Comparison of ENCODE assay signal across 1 cellular context in genomic region chr14:67599698-67600561, GRCh38.
A peak's percentile ranks its signal among the peaks of the same experiment; 100 is the strongest.
TF ChIP-seq lines count a peak whose summit lies in the region.

Gene PIGH, minus strand, starts transcription at chr14:67600268. Its CDS starts 65 bp downstream, at chr14:67600203.

TF ChIP-seq in HEK293, 187 proteins besides CTCF, POLR2A, EP300 and RAD21 (continued from another document):
- TF ChIP-seq PRDM4 (tag by site-specific recombination; IDR thresholded peaks at IDR 0.05) (no peak), ZSCAN23 (tag by site-specific recombination; IDR thresholded peaks at IDR 0.05) (no peak), ZNF530 (tag by site-specific recombination; IDR thresholded peaks at IDR 0.05; ENCODE audit: low read depth) (no peak), PATZ1 (tag by site-specific recombination; IDR thresholded peaks at IDR 0.05) (peak; percentile 70), ELK4 (IDR thresholded peaks at IDR 0.05; ENCODE audit: borderline replicate concordance, low read depth, low read length) (no peak), ZNF600 (tag by site-specific recombination; IDR thresholded peaks at IDR 0.05) (peak; percentile 83), KLF1 (tag by site-specific recombination; IDR thresholded peaks at IDR 0.05) (no peak), ZBTB11 (tag by site-specific recombination; conservative IDR thresholded peaks at IDR 0.05; ENCODE audit: low read depth) (peak; percentile 93), AEBP2 (tag by site-specific recombination; IDR thresholded peaks at IDR 0.05; ENCODE audit: borderline replicate concordance) (no peak), ZNF580 (tag by site-specific recombination; IDR thresholded peaks at IDR 0.05) (no peak), ZNF175 (tag by site-specific recombination; IDR thresholded peaks at IDR 0.05) (no peak), HOXC10 (CRISPR knock-in tag; IDR thresholded peaks at IDR 0.05) (no peak), ZNF404 (tag by site-specific recombination; IDR thresholded peaks at IDR 0.05) (no peak), OVOL3 (tag by site-specific recombination; IDR thresholded peaks at IDR 0.05) (no peak), ZNF792 (tag by site-specific recombination; IDR thresholded peaks at IDR 0.05) (no peak), ZBTB20 (tag by site-specific recombination; IDR thresholded peaks at IDR 0.05) (peak; percentile 78; the same call in 1 of the 2 replicates), ZBTB26 (tag by site-specific recombination; optimal IDR thresholded peaks at IDR 0.05) (peak; percentile 71), ZNF626 (tag by site-specific recombination; IDR thresholded peaks at IDR 0.05) (no peak), ZNF416 (tag by site-specific recombination; IDR thresholded peaks at IDR 0.05) (no peak), ZNF571 (tag by site-specific recombination; IDR thresholded peaks at IDR 0.05) (no peak), ZBTB17 (tag by site-specific recombination; IDR thresholded peaks at IDR 0.05) (peak; percentile 83), YY2 (tag by site-specific recombination; IDR thresholded peaks at IDR 0.05) (no peak), ZNF596 (tag by site-specific recombination; IDR thresholded peaks at IDR 0.05) (no peak), TCF7L2 (IDR thresholded peaks at IDR 0.05; ENCODE audit: borderline replicate concordance, low read depth, low read length) (no peak), ZNF513 (tag by site-specific recombination; IDR thresholded peaks at IDR 0.05) (no peak), ZNF510 (tag by site-specific recombination; IDR thresholded peaks at IDR 0.05; ENCODE audit: insufficient replicate concordance) (no peak), ZNF791 (tag by site-specific recombination; IDR thresholded peaks at IDR 0.05) (no peak), ZNF174 (tag by site-specific recombination; IDR thresholded peaks at IDR 0.05) (no peak), ZNF146 (tag by site-specific recombination; IDR thresholded peaks at IDR 0.05) (no peak), ZNF184 (tag by site-specific recombination; IDR thresholded peaks at IDR 0.05) (no peak), SALL2 (tag by site-specific recombination; IDR thresholded peaks at IDR 0.05; ENCODE audit: borderline replicate concordance) (no peak), ZNF692 (tag by site-specific recombination; IDR thresholded peaks at IDR 0.05) (0 out of 2 replicates have a peak, but pooled peaks have one; percentile 28), ZNF660 (tag by site-specific recombination; IDR thresholded peaks at IDR 0.05) (peak; percentile 57), ZNF239 (tag by site-specific recombination; IDR thresholded peaks at IDR 0.05) (no peak), ZNF449 (tag by site-specific recombination; IDR thresholded peaks at IDR 0.05) (0 out of 2 replicates have a peak, but pooled peaks have one; percentile 43), ZNF843 (tag by site-specific recombination; IDR thresholded peaks at IDR 0.05) (no peak), RBAK (tag by site-specific recombination; IDR thresholded peaks at IDR 0.05) (no peak), ZBTB49 (tag by site-specific recombination; IDR thresholded peaks at IDR 0.05; ENCODE audit: low read depth) (no peak), ZNF23 (tag by site-specific recombination; IDR thresholded peaks at IDR 0.05; ENCODE audit: borderline replicate concordance) (no peak), EGR2 (tag by site-specific recombination; IDR thresholded peaks at IDR 0.05; ENCODE audit: low read depth) (0 out of 2 replicates have a peak, but pooled peaks have one; percentile 20)
